Comparison of ENCODE assay signal across 11 cellular contexts in the genomic region with DNA sequence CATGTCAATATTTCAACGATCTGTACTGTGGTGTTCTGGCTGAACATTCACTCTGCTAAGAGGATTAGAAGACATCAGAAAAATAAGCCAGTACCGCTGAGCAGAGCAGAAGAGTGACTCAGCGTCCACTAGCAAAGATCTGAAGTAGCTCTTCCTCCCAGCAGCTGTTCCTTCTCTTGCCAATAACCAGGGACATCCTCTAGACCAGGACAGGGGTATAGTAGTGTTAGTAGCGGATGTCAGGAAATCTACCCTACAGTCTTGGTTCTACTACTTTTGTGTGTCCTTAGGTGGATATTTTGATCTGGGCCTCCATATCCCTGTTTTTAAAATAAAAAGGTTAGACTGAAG.
A peak's percentile ranks its signal among the peaks of the same experiment; 100 is the strongest.
DNase-seq lines count a peak whose midpoint lies in the region; ATAC-seq and TF ChIP-seq lines count a peak whose summit lies in the region.
"Had no signal": no experiment of that assay in that cellular context is flagged by ENCODE, and none has a peak within 500 bp of the region (broad histone marks: within the 10 kb centered on the region; RNA-seq: fewer than 3 reads in every experiment).

No MANE protein-coding gene starts in this region.

- H3K36me3 Mint-ChIP-seq in GM23338 (ENCODE audit: low read depth), result no peaks in the 10 kb centered on the region

- H3K27me3 ChIP-seq in GM23338 (ENCODE audit: insufficient read depth), result no peaks in the 10 kb centered on the region
- no peaks in the 10 kb centered on the region for H3K27me3 ChIP-seq in fibroblast of lung (ENCODE audit: control insufficient read depth, insufficient read depth, low read length)
- H3K27me3 ChIP-seq: suprapubic skin had no signal

- ATAC-seq in GM23338 (no peak), GM19467 (IDR thresholded peaks at IDR 0.05; ENCODE audit: unreplicated experiment) (no peak)

- no peaks in the 10 kb centered on the region for H3K9me3 Mint-ChIP-seq in GM23338

- H3K9ac ChIP-seq in fibroblast of lung (ENCODE audit: insufficient read depth, low read length), result no peak overlapping the region

- H3K4me1 Mint-ChIP-seq in GM23338, result peaks cover 15% of the 10 kb centered on the region

- H3K36me3 ChIP-seq in GM23338 (ENCODE audit: insufficient read depth), result no peaks in the 10 kb centered on the region
- H3K36me3 ChIP-seq in OCI-LY7 (ENCODE audit: insufficient read depth, low read length), result no peaks in the 10 kb centered on the region
- H3K36me3 ChIP-seq in fibroblast of lung (ENCODE audit: control insufficient read depth, insufficient read depth, low read length), result no peaks in the 10 kb centered on the region
- H3K36me3 ChIP-seq: suprapubic skin had no signal

- H3K27ac Mint-ChIP-seq in GM23338, result peak overlapping the region; percentile 20

- peaks cover 9% of the 10 kb centered on the region for H3F3A ChIP-seq in GM23338 (replicated peaks; ENCODE audit: low read depth)

- no peak overlapping the region for H3K27ac ChIP-seq in GM23338 (ENCODE audit: low read depth)
- H3K27ac ChIP-seq in OCI-LY7 (ENCODE audit: low read depth, low read length, poor library complexity, severe bottlenecking), result no peak overlapping the region
- no peak overlapping the region for H3K27ac ChIP-seq in fibroblast of lung (ENCODE audit: insufficient read depth, low read length)
- H3K27ac ChIP-seq: suprapubic skin had no signal

- H3K4me2 ChIP-seq in GM23338, result no peak overlapping the region
- H3K4me2 ChIP-seq in OCI-LY7 (ENCODE audit: low read length), result no peak overlapping the region
- H3K4me2 ChIP-seq in fibroblast of lung (ENCODE audit: extremely low read depth, insufficient read depth, low read length), result no peak overlapping the region

- H3K9me2 ChIP-seq in GM23338 (ENCODE audit: insufficient read depth) (no peaks in the 10 kb centered on the region), OCI-LY7 (ENCODE audit: insufficient read depth, low read length) (no peaks in the 10 kb centered on the region)

- no peak overlapping the region for H3K4me3 ChIP-seq in GM23338
- no peak overlapping the region for H3K4me3 ChIP-seq in OCI-LY7 (ENCODE audit: low read depth, low read length, poor library complexity, severe bottlenecking)
- H3K4me3 ChIP-seq in fibroblast of lung (replicated peaks in 1 of 4; ENCODE audit: control extremely low read depth in 1 of 4, insufficient read depth in 1 of 4, low read depth in 3 of 4, low read length in 4 of 4), result no peak overlapping the region
- peak overlapping the region; percentile 2 for H3K4me3 ChIP-seq in retinal pigment epithelial cell (ENCODE audit: low read length)
- H3K4me3 ChIP-seq: suprapubic skin had no signal

- H3K27me3 Mint-ChIP-seq in GM23338 (ENCODE audit: insufficient read depth, low read depth, poor library complexity), result no peaks in the 10 kb centered on the region

- no TSS peak for BruUV-seq in OCI-LY7 (replicated peaks; lab: Mats Ljungman, UMichigan)

- no peak overlapping the region for H2AFZ ChIP-seq in GM23338
- H2AFZ ChIP-seq in OCI-LY7 (ENCODE audit: low read length), result 0 out of 2 replicates have a peak overlapping the region, but pooled peaks have one; percentile 64
- no peak overlapping the region for H2AFZ ChIP-seq in fibroblast of lung (ENCODE audit: low read length)

- H3K4me1 ChIP-seq in GM23338 (ENCODE audit: insufficient read depth) (peaks cover 20% of the 10 kb centered on the region), OCI-LY7 (ENCODE audit: insufficient read depth, low read length, poor library complexity, severe bottlenecking) (peaks cover 4% of the 10 kb centered on the region), fibroblast of lung (ENCODE audit: control insufficient read depth, extremely low read depth, insufficient read depth, low read length) (no peaks in the 10 kb centered on the region)

- CTCF ChIA-PET in OCI-LY7 (lab: Charles Lee; ENCODE audit: unreplicated experiment), result interaction anchor here (0.5 kb wide), 1 partner anchor 335 kb away, joined by 3 read pairs; no protein-coding TSS in a partner anchor

- TF ChIP-seq CTCF in GM23338 (conservative IDR thresholded peaks at IDR 0.05; ENCODE audit: low read depth in 2 of 2) (no peak), OCI-LY7 (conservative IDR thresholded peaks at IDR 0.05; ENCODE audit: low read length) (no peak), fibroblast of lung (conservative IDR thresholded peaks at IDR 0.05 in 1 of 2, IDR thresholded peaks at IDR 0.05 in 1 of 2; ENCODE audit: low read depth in 1 of 2, low read length in 2 of 2) (no peak), retinal pigment epithelial cell (conservative IDR thresholded peaks at IDR 0.05; ENCODE audit: low read depth, low read length) (no peak)

- intact Hi-C loops in OCI-LY7 (cut with micrococcal nuclease; ENCODE audit: unreplicated experiment), result loop anchor here (2.0 kb wide), 1 partner anchor 334 kb away; no protein-coding TSS in a partner anchor

- H3K79me2 ChIP-seq in GM23338 (replicated peaks; ENCODE audit: insufficient read depth) (no peaks in the 10 kb centered on the region), OCI-LY7 (ENCODE audit: insufficient read depth, low read depth, low read length) (no peaks in the 10 kb centered on the region), fibroblast of lung (ENCODE audit: control insufficient read depth, insufficient read depth, low read length) (no peaks in the 10 kb centered on the region)

- POLR2A ChIA-PET in OCI-LY7 (lab: Charles Lee), result interaction anchor here (0.5 to 0.6 kb wide), 3 partner anchors 87 to 172 kb away, joined by 3 to 6 read pairs (median 3); no protein-coding TSS in a partner anchor

- H4K20me1 ChIP-seq in GM23338 (replicated peaks; ENCODE audit: insufficient read depth) (no peaks in the 10 kb centered on the region; the same call in 1 of the 2 replicates), OCI-LY7 (ENCODE audit: insufficient read depth, low read length) (no peaks in the 10 kb centered on the region), fibroblast of lung (ENCODE audit: control insufficient read depth, extremely low read depth, insufficient read depth, low read length) (no peaks in the 10 kb centered on the region)

- H3K9me3 ChIP-seq in OCI-LY7 (ENCODE audit: low read length) (no peaks in the 10 kb centered on the region), fibroblast of lung (ENCODE audit: control insufficient read depth, insufficient read depth, low read depth, low read length) (no peaks in the 10 kb centered on the region)
- H3K9me3 ChIP-seq: suprapubic skin had no signal

- DNase-seq in GM23338 (ENCODE audit: low spot score) (no peak), OCI-LY7 (ENCODE audit: low spot score) (no peak), fibroblast of lung (ENCODE audit: low read depth in 2 of 2) (peak; percentile 56 to 76), retinal pigment epithelial cell (ENCODE audit: low read depth) (peak; percentile 39), NCI-H1436 treated with DMSO at 0.1 percent for 48 hours (lab: John Stamatoyannopoulos, UW) (no peak), NCI-H1694 (lab: John Stamatoyannopoulos, UW) (no peak)
- DNase-seq in activated T-cell treated with anti-CD3 and anti-CD28 coated beads, Interleukin-2, amount 50 U/mL, for 48 hours, result no peak
- DNase-seq: NCI-H2029 treated with DMSO at 0.1 percent for 48 hours; stimulated activated CD4-positive, alpha-beta T cell treated with anti-CD3 and anti-CD28 coated beads, Interleukin-2, amount 100 ng/mL, for 24 hours had no signal

- H3K4me3 Mint-ChIP-seq in GM23338, result no peak overlapping the region

TF ChIP-seq in GM23338, 12 proteins besides CTCF, POLR2A, EP300 and RAD21 (continues in another document):
- TF ChIP-seq ETS1 (IDR thresholded peaks at IDR 0.05) (no peak), CREB1 (CRISPR knock-in tag; IDR thresholded peaks at IDR 0.05; ENCODE audit: low read depth) (no peak)
- TF ChIP-seq, protein P1, sequence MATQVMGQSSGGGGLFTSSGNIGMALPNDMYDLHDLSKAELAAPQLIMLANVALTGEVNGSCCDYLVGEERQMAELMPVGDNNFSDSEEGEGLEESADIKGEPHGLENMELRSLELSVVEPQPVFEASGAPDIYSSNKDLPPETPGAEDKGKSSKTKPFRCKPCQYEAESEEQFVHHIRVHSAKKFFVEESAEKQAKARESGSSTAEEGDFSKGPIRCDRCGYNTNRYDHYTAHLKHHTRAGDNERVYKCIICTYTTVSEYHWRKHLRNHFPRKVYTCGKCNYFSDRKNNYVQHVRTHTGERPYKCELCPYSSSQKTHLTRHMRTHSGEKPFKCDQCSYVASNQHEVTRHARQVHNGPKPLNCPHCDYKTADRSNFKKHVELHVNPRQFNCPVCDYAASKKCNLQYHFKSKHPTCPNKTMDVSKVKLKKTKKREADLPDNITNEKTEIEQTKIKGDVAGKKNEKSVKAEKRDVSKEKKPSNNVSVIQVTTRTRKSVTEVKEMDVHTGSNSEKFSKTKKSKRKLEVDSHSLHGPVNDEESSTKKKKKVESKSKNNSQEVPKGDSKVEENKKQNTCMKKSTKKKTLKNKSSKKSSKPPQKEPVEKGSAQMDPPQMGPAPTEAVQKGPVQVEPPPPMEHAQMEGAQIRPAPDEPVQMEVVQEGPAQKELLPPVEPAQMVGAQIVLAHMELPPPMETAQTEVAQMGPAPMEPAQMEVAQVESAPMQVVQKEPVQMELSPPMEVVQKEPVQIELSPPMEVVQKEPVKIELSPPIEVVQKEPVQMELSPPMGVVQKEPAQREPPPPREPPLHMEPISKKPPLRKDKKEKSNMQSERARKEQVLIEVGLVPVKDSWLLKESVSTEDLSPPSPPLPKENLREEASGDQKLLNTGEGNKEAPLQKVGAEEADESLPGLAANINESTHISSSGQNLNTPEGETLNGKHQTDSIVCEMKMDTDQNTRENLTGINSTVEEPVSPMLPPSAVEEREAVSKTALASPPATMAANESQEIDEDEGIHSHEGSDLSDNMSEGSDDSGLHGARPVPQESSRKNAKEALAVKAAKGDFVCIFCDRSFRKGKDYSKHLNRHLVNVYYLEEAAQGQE (IDR thresholded peaks at IDR 0.05; ENCODE audit: unreplicated experiment), result no peak

Comparison
In these comparisons a context has a peak if more than half of its experiments do, and no peak if none do; other contexts are left out.
1. DNase-seq: peak in fibroblast of lung (2 of 2) and retinal pigment epithelial cell (single experiment); none in GM23338 (single experiment), OCI-LY7 (single experiment), NCI-H1436 treated with DMSO at 0.1 percent for 48 hours (single experiment), NCI-H1694 (single experiment) and activated T-cell treated with anti-CD3 and anti-CD28 coated beads, Interleukin-2, amount 50 U/mL, for 48 hours (0 of 2).